8 cellular contexts compared by ENCODE assay signal in genomic region chr6:57221191-57221935, GRCh38. TPM values are rescaled to one million over a fixed set of nuclear protein-coding genes. Genes with fewer than 3 reads are reported as not detected.
DNase-seq lines count a peak whose midpoint lies in the region; ATAC-seq, FAIRE-seq and TF ChIP-seq lines count a peak whose summit lies in the region.

No MANE protein-coding gene starts in this region.

- FAIRE-seq in urothelium cell line (lab: Jason Lieb, UNC) = peak; percentile 88

- peak overlapping the region; percentile 93 for H3K9ac ChIP-seq in HUES6 (ENCODE audit: low read length)

- peaks cover 59% of the 10 kb centered on the region for H3K27me3 Mint-ChIP-seq in activated naive CD8-positive, alpha-beta T cell treated with anti-CD3 and anti-CD28 coated beads for 36 hours

- H3K9me3 ChIP-seq in HUES6 (ENCODE audit: control insufficient read depth, insufficient read depth, low read depth, low read length) (peaks cover 8% of the 10 kb centered on the region; the same call in 1 of the 2 replicates), heart right ventricle (no peaks in the 10 kb centered on the region)

- intact Hi-C loops in heart right ventricle (cut with DNase I) = loop anchor here in 5 of 10 donors (5.0 to 10.0 kb wide), 7 partner anchors 36 to 137 kb away; partner anchors contain the start of genes BAG2 (in 3 of the 5), PRIM2 (in 1 of the 5) and ZNF451 (in 1 of the 5)

- 0 to 1% methylated on average over 33 to 38 of the region's 38 CpGs for WGBS in heart right ventricle, 2 donors

- no peaks in the 10 kb centered on the region for H3K27me3 ChIP-seq in HUES6 (ENCODE audit: control insufficient read depth, insufficient read depth, low read length)
- no peaks in the 10 kb centered on the region for H3K27me3 ChIP-seq in heart right ventricle

- peak overlapping the region; percentile 88 for H3K4me3 ChIP-seq in HUES6 (ENCODE audit: low read depth, low read length)
- H3K4me3 ChIP-seq in heart right ventricle = peak overlapping the region; percentile 90 to 99 (median 95)

- no peaks in the 10 kb centered on the region for H3K9me3 Mint-ChIP-seq in activated naive CD8-positive, alpha-beta T cell treated with anti-CD3 and anti-CD28 coated beads for 36 hours

- H3K27ac ChIP-seq in HUES6 (ENCODE audit: low read depth, low read length) = peak overlapping the region; percentile 98
- H3K27ac ChIP-seq in heart right ventricle = peak overlapping the region; percentile 76 to 90 (median 86)

- peaks cover 16% of the 10 kb centered on the region for H3K4me1 Mint-ChIP-seq in activated naive CD8-positive, alpha-beta T cell treated with anti-CD3 and anti-CD28 coated beads for 36 hours

- peak overlapping the region; percentile 89 for H3K4me3 Mint-ChIP-seq in activated naive CD8-positive, alpha-beta T cell treated with anti-CD3 and anti-CD28 coated beads for 36 hours

- peaks cover 7% of the 10 kb centered on the region; the same call in 1 of the 2 replicates for H3K36me3 ChIP-seq in HUES6 (ENCODE audit: control insufficient read depth, insufficient read depth, low read length)
- H3K36me3 ChIP-seq in heart right ventricle = no peaks in the 10 kb centered on the region

- peak in 7 of 9 donors; percentile 7 to 55 (median 43) for TF ChIP-seq CTCF in heart right ventricle (IDR thresholded peaks at IDR 0.05)

- peaks cover 2% of the 10 kb centered on the region for H3K36me3 Mint-ChIP-seq in activated naive CD8-positive, alpha-beta T cell treated with anti-CD3 and anti-CD28 coated beads for 36 hours

- H3K4me1 ChIP-seq in HUES6 (ENCODE audit: control insufficient read depth, insufficient read depth, low read length) = peaks cover 23% of the 10 kb centered on the region
- H3K4me1 ChIP-seq in heart right ventricle = peaks cover 0 to 20% (median 5%) of the 10 kb centered on the region in 9 donors

- DNase-seq in EL (peak; percentile 63), SHP77 (lab: John Stamatoyannopoulos, UW) (peak; percentile 57 to 65), heart right ventricle (peak; percentile 45 to 64), pons (ENCODE audit: low spot score) (peak; percentile 20), urothelium cell line (ENCODE audit: low spot score) (peak; percentile 89)
- DNase-seq in activated naive CD8-positive, alpha-beta T cell treated with anti-CD3 and anti-CD28 coated beads for 36 hours = peak; percentile 53

- H3K27ac Mint-ChIP-seq in activated naive CD8-positive, alpha-beta T cell treated with anti-CD3 and anti-CD28 coated beads for 36 hours = no peak overlapping the region

- ATAC-seq in GM21526 (IDR thresholded peaks at IDR 0.05; ENCODE audit: low FRiP score, unreplicated experiment) (peak; percentile 73), heart right ventricle (peak; percentile 75 to 89 (median 78))

RNA-seq across cellular contexts. Expression of gene RAB23, which starts 0.7 kb away (rescaled TPM):
- total RNA-seq in activated naive CD8-positive, alpha-beta T cell treated with anti-CD3 and anti-CD28 coated beads for 36 hours = 1 to 10 TPM; 1.2 to 1.5 TPM
- 10 to 100 TPM in 6 of 10 donors, 1 to 10 TPM in 4; 7.6 to 16.5 (median 10.9) TPM for total RNA-seq in heart right ventricle
- polyA plus RNA-seq in heart right ventricle = 1 to 10 TPM; 3.1 to 4.5 TPM

RNA-seq across cellular contexts. Expression of gene BAG2, which starts 49.2 kb away (rescaled TPM):
- 10 to 100 TPM; 12.4 to 12.6 TPM for total RNA-seq in activated naive CD8-positive, alpha-beta T cell treated with anti-CD3 and anti-CD28 coated beads for 36 hours
- 10 to 100 TPM in 4 of 10 donors, 1 to 10 TPM in 6; 7.2 to 15.6 (median 9.7) TPM for total RNA-seq in heart right ventricle
- 1 to 10 TPM; 3.9 to 6.4 TPM for polyA plus RNA-seq in heart right ventricle

Comparison
In these comparisons a context has a peak if more than half of its experiments do, and no peak if none do; other contexts are left out.
1. Peak in every context shown above with its lines: DNase-seq, ATAC-seq, H3K4me3 ChIP-seq and H3K27ac ChIP-seq.
2. DNase-seq: peak in every context shown above with its lines; median percentile 89 in urothelium cell line; 63 in EL; 61 in SHP77; 54 in heart right ventricle; 53 in activated naive CD8-positive, alpha-beta T cell treated with anti-CD3 and anti-CD28 coated beads for 36 hours; 20 in pons.